8 cellular contexts compared by ENCODE assay signal in the genomic region with DNA sequence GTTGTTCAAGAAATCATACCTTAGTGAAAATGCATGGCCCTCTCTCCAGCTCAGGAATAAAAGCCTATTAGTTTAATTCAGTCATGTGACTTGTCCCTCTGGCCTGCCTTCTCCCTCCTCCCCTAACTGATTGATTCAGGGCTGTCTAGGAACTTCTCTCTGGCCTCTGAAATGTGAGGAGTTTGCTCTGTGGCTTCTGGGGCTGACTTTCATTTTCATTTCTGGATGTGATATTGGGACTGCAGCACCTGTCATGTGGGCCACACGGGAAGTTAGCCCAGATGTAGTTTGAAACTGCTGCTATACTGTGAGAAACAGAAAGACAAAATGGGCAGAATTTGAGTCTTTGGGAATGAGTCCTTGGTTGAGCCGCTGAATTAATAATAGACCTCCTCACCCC. TPM values are rescaled to one million over a fixed set of nuclear protein-coding genes. Genes with fewer than 3 reads are reported as not detected.
DNase-seq lines count a peak whose midpoint lies in the region; ATAC-seq and TF ChIP-seq lines count a peak whose summit lies in the region.

No MANE protein-coding gene starts in this region.

- TF ChIP-seq CTCF in GM13976 (IDR thresholded peaks at IDR 0.05; ENCODE audit: borderline replicate concordance, control extremely low read depth, extremely low read depth, insufficient read depth, missing control alignments), result no peak
- TF ChIP-seq CTCF in ascending aorta (IDR thresholded peaks at IDR 0.05), result no peak

- no peak overlapping the region for H3K27ac ChIP-seq in ascending aorta

- no peaks in the 10 kb centered on the region for H3K27me3 ChIP-seq in ascending aorta

- H3K4me1 ChIP-seq in ascending aorta, result peaks cover 0 to 4% of the 10 kb centered on the region in 2 donors

- no peaks in the 10 kb centered on the region for H3K36me3 ChIP-seq in ascending aorta

- peak; percentile 94 for ATAC-seq in GM21786 (IDR thresholded peaks at IDR 0.05; ENCODE audit: unreplicated experiment)

- no peaks in the 10 kb centered on the region for H3K9me3 ChIP-seq in ascending aorta

- in situ Hi-C loops in GM13976 (cut with MboI; ENCODE audit: low sequenced_read_pairs, unreplicated experiment), result no loop called here

- H3K4me3 ChIP-seq in ascending aorta, result peak overlapping the region in 1 of 2 donors; percentile 4

- intact Hi-C loops in ascending aorta (cut with DNase I), result no loop called here

- DNase-seq in GM13976 (ENCODE audit: low spot score) (peak; percentile 15), Kasumi-1 (lab: John Stamatoyannopoulos, UW) (peak; percentile 80 to 83), fibroblast of peridontal ligament (ENCODE audit: extremely low read depth) (peak; percentile 42), ascending aorta (ENCODE audit: low spot score in 2 of 2) (no peak), T1000 (lab: John Stamatoyannopoulos, UW) (no peak)
- DNase-seq in activated CD4-positive, alpha-beta T cell treated with anti-CD3 and anti-CD28 coated beads for 48 hours, result peak; percentile 59
- peak; percentile 34 to 37 for DNase-seq in stimulated activated CD4-positive, alpha-beta T cell treated with anti-CD3 and anti-CD28 coated beads, Interleukin-2, amount 100 ng/mL, for 48 hours

RNA-seq across cellular contexts. Expression of a gene that starts 44.8 kb away (rescaled TPM):
- total RNA-seq in ascending aorta, result 5.6 TPM

Comparison
In these comparisons a context has a peak if more than half of its experiments do, and no peak if none do; other contexts are left out.
1. DNase-seq: peak in GM13976 (single experiment), Kasumi-1 (2 of 2), activated CD4-positive, alpha-beta T cell treated with anti-CD3 and anti-CD28 coated beads for 48 hours (single experiment), fibroblast of peridontal ligament (single experiment) and stimulated activated CD4-positive, alpha-beta T cell treated with anti-CD3 and anti-CD28 coated beads, Interleukin-2, amount 100 ng/mL, for 48 hours (2 of 2); none in ascending aorta (0 of 2) and T1000 (single experiment).